Comparison of ENCODE assay signal across 1 cellular context in genomic region chr16:813916-814412, GRCh38.
TF ChIP-seq lines count a peak whose summit lies in the region.

No MANE protein-coding gene starts in this region.

TF ChIP-seq in IMR-90, 13 proteins besides CTCF, POLR2A, EP300 and RAD21:
- no peak for TF ChIP-seq MAZ (IDR thresholded peaks at IDR 0.05; ENCODE audit: borderline replicate concordance, low read depth, low read length)
- TF ChIP-seq BHLHE40 (IDR thresholded peaks at IDR 0.05; ENCODE audit: low read depth, low read length): no peak
- TF ChIP-seq RFX5 (IDR thresholded peaks at IDR 0.05; ENCODE audit: low read depth, low read length): no peak
- TF ChIP-seq SMC3 (IDR thresholded peaks at IDR 0.05; ENCODE audit: low read depth, low read length): no peak
- TF ChIP-seq ELK1 (IDR thresholded peaks at IDR 0.05; ENCODE audit: borderline replicate concordance, low read depth, low read length): no peak
- no peak for TF ChIP-seq CHD1 (IDR thresholded peaks at IDR 0.05; ENCODE audit: low read depth, low read length)
- TF ChIP-seq MXI1 (IDR thresholded peaks at IDR 0.05; ENCODE audit: borderline replicate concordance, low read depth, low read length): no peak
- TF ChIP-seq FOS (IDR thresholded peaks at IDR 0.05; ENCODE audit: low read depth, low read length): no peak
- TF ChIP-seq RCOR1 (IDR thresholded peaks at IDR 0.05; ENCODE audit: insufficient replicate concordance, low read length): no peak
- no peak for TF ChIP-seq CEBPB (IDR thresholded peaks at IDR 0.05; ENCODE audit: low read depth, low read length)
- no peak for TF ChIP-seq USF2 (IDR thresholded peaks at IDR 0.05; ENCODE audit: low read depth, low read length)
- no peak for TF ChIP-seq MAFK (IDR thresholded peaks at IDR 0.05; ENCODE audit: low read depth, low read length)
